8 cellular contexts compared by ENCODE assay signal in the genomic region with DNA sequence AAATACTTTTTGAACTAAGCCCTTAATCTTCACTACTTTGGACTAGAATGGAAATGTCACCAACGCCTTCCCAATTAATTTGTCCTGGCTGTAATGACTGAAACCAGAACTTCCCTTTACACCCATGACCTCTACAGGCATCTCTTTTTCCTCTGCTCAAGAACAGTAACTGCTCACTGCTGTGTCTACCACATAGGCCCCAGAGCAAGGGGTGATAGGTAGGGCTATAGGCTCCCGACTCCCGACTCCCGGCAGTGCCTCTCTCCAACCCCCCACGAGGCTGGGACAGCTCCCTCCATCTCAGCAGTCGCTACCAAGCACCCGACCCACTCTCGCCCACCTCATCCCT.
DNase-seq lines count a peak whose midpoint lies in the region; ATAC-seq and TF ChIP-seq lines count a peak whose summit lies in the region.

No MANE protein-coding gene starts in this region.

- peak overlapping the region; percentile 77 for H3K9ac ChIP-seq in NT2/D1 (ENCODE audit: insufficient read length, low read depth)
- H3K9ac ChIP-seq in endocrine pancreas (ENCODE audit: control insufficient read depth, insufficient read depth, low read length) = peak overlapping the region; percentile 70

- H3K27ac ChIP-seq in HEK293 (ENCODE audit: extremely low read depth, low read depth, low read length) = peak overlapping the region; percentile 65

- CTCF ChIA-PET in HEK293 (lab: Yijun Ruan, JAX) = interaction anchor here (0.6 kb wide), 1 partner anchor 30 kb away, joined by 4 read pairs; no protein-coding TSS in a partner anchor

- no peak for TF ChIP-seq CTCF in HEK293 (tag by site-specific recombination; IDR thresholded peaks at IDR 0.05)

- ATAC-seq in GM18520 (IDR thresholded peaks at IDR 0.05; ENCODE audit: unreplicated experiment) = peak; percentile 21

- H3K36me3 ChIP-seq in HEK293 (ENCODE audit: control insufficient read depth in 2 of 2, insufficient read depth in 1 of 2, low read length in 2 of 2) (no peaks in the 10 kb centered on the region), NT2/D1 (ENCODE audit: insufficient read depth, insufficient read length, low read length) (no peaks in the 10 kb centered on the region), endocrine pancreas (ENCODE audit: control insufficient read depth, insufficient read depth, low read length) (no peaks in the 10 kb centered on the region), neuron (ENCODE audit: insufficient read depth, low read length) (no peaks in the 10 kb centered on the region)

- H3K4me1 ChIP-seq in HEK293 (ENCODE audit: control insufficient read depth, insufficient read depth, low read length) (no peaks in the 10 kb centered on the region), NT2/D1 (ENCODE audit: insufficient read depth, insufficient read length) (no peaks in the 10 kb centered on the region), endocrine pancreas (ENCODE audit: control insufficient read depth, insufficient read depth, low read length) (peaks cover 10% of the 10 kb centered on the region), neuron (ENCODE audit: insufficient read depth, low read length) (no peaks in the 10 kb centered on the region)

- no peak for DNase-seq in NT2/D1 (ENCODE audit: low read depth, low spot score)
- no peak for DNase-seq in iPS-NIHi7 (ENCODE audit: extremely low spot score)
- DNase-seq in superior temporal gyrus (ENCODE audit: extremely low spot score) = no peak
- no peak for DNase-seq in NCI-H510A treated with DMSO at 0.1 percent for 48 hours (lab: John Stamatoyannopoulos, UW)

- peaks cover 3% of the 10 kb centered on the region for H3K27me3 ChIP-seq in NT2/D1 (ENCODE audit: insufficient read depth, insufficient read length)
- no peaks in the 10 kb centered on the region for H3K27me3 ChIP-seq in endocrine pancreas (ENCODE audit: control insufficient read depth, insufficient read depth, low read length)
- H3K27me3 ChIP-seq in neuron (ENCODE audit: insufficient read depth, low read length) = no peaks in the 10 kb centered on the region

- POLR2A ChIA-PET in HEK293 (lab: Yijun Ruan, JAX) = no interaction called here

- H2AFZ ChIP-seq in neuron (ENCODE audit: low read depth, low read length) = no peak overlapping the region

- H3K9me3 ChIP-seq in HEK293 (ENCODE audit: control insufficient read depth, insufficient read depth, low read depth, low read length) (no peaks in the 10 kb centered on the region), NT2/D1 (ENCODE audit: insufficient read depth, low read length) (no peaks in the 10 kb centered on the region), endocrine pancreas (ENCODE audit: control insufficient read depth, low read length) (no peaks in the 10 kb centered on the region), neuron (ENCODE audit: low read length) (no peaks in the 10 kb centered on the region)

- H3K4me3 ChIP-seq in HEK293 (ENCODE audit: low read depth, low read length) (peak overlapping the region; percentile 61), NT2/D1 (ENCODE audit: insufficient read length, low read depth) (peak overlapping the region; percentile 66), endocrine pancreas (ENCODE audit: control insufficient read depth, insufficient read depth, low read length) (peak overlapping the region; percentile 61), neuron (ENCODE audit: low read length) (peak overlapping the region; percentile 56)

TF ChIP-seq in HEK293, 187 proteins besides CTCF, POLR2A, EP300 and RAD21 (continues in another document):
- TF ChIP-seq GFI1B (tag by site-specific recombination; IDR thresholded peaks at IDR 0.05) = no peak
- TF ChIP-seq, protein P1, sequence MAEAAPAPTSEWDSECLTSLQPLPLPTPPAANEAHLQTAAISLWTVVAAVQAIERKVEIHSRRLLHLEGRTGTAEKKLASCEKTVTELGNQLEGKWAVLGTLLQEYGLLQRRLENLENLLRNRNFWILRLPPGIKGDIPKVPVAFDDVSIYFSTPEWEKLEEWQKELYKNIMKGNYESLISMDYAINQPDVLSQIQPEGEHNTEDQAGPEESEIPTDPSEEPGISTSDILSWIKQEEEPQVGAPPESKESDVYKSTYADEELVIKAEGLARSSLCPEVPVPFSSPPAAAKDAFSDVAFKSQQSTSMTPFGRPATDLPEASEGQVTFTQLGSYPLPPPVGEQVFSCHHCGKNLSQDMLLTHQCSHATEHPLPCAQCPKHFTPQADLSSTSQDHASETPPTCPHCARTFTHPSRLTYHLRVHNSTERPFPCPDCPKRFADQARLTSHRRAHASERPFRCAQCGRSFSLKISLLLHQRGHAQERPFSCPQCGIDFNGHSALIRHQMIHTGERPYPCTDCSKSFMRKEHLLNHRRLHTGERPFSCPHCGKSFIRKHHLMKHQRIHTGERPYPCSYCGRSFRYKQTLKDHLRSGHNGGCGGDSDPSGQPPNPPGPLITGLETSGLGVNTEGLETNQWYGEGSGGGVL (tag by site-specific recombination; IDR thresholded peaks at IDR 0.05) = peak; percentile 82
- TF ChIP-seq, protein P2, sequence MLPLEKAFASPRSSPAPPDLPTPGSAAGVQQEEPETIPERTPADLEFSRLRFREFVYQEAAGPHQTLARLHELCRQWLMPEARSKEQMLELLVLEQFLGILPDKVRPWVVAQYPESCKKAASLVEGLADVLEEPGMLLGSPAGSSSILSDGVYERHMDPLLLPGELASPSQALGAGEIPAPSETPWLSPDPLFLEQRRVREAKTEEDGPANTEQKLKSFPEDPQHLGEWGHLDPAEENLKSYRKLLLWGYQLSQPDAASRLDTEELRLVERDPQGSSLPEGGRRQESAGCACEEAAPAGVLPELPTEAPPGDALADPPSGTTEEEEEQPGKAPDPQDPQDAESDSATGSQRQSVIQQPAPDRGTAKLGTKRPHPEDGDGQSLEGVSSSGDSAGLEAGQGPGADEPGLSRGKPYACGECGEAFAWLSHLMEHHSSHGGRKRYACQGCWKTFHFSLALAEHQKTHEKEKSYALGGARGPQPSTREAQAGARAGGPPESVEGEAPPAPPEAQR (tag by site-specific recombination; IDR thresholded peaks at IDR 0.05) = no peak
- TF ChIP-seq IKZF3 (tag by site-specific recombination; IDR thresholded peaks at IDR 0.05) = peak; percentile 27
- TF ChIP-seq, protein P3, sequence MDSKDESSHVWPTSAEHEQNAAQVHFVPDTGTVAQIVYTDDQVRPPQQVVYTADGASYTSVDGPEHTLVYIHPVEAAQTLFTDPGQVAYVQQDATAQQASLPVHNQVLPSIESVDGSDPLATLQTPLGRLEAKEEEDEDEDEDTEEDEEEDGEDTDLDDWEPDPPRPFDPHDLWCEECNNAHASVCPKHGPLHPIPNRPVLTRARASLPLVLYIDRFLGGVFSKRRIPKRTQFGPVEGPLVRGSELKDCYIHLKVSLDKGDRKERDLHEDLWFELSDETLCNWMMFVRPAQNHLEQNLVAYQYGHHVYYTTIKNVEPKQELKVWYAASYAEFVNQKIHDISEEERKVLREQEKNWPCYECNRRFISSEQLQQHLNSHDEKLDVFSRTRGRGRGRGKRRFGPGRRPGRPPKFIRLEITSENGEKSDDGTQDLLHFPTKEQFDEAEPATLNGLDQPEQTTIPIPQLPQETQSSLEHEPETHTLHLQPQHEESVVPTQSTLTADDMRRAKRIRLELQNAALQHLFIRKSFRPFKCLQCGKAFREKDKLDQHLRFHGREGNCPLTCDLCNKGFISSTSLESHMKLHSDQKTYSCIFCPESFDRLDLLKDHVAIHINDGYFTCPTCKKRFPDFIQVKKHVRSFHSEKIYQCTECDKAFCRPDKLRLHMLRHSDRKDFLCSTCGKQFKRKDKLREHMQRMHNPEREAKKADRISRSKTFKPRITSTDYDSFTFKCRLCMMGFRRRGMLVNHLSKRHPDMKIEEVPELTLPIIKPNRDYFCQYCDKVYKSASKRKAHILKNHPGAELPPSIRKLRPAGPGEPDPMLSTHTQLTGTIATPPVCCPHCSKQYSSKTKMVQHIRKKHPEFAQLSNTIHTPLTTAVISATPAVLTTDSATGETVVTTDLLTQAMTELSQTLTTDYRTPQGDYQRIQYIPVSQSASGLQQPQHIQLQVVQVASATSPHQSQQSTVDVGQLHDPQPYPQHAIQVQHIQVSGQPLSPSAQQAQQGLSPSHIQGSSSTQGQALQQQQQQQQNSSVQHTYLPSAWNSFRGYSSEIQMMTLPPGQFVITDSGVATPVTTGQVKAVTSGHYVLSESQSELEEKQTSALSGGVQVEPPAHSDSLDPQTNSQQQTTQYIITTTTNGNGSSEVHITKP (tag by site-specific recombination; IDR thresholded peaks at IDR 0.05) = no peak; the same call in 1 of the 2 replicates
- no peak; the same call in 1 of the 2 replicates for TF ChIP-seq ZNF600 (tag by site-specific recombination; IDR thresholded peaks at IDR 0.05)
- TF ChIP-seq SP3 (tag by site-specific recombination; IDR thresholded peaks at IDR 0.05) = no peak
- peak; percentile 71 for TF ChIP-seq GLI4 (tag by site-specific recombination; IDR thresholded peaks at IDR 0.05)
- no peak for TF ChIP-seq ZBTB20 (tag by site-specific recombination; IDR thresholded peaks at IDR 0.05)
- no peak for TF ChIP-seq KLF1 (tag by site-specific recombination; IDR thresholded peaks at IDR 0.05)
- no peak for TF ChIP-seq ZNF660 (tag by site-specific recombination; IDR thresholded peaks at IDR 0.05)
- no peak for TF ChIP-seq ZNF670 (tag by site-specific recombination; IDR thresholded peaks at IDR 0.05; ENCODE audit: low read depth)
- TF ChIP-seq EGR2 (tag by site-specific recombination; IDR thresholded peaks at IDR 0.05; ENCODE audit: low read depth) = no peak; the same call in 1 of the 2 replicates
- TF ChIP-seq ZNF248 (tag by site-specific recombination; IDR thresholded peaks at IDR 0.05) = no peak
- 0 out of 2 replicates have a peak, but pooled peaks have one; percentile 52 for TF ChIP-seq ZNF335 (tag by site-specific recombination; conservative IDR thresholded peaks at IDR 0.05)
- no peak for TF ChIP-seq ZNF768 (tag by site-specific recombination; IDR thresholded peaks at IDR 0.05)
- no peak for TF ChIP-seq ZNF510 (tag by site-specific recombination; IDR thresholded peaks at IDR 0.05; ENCODE audit: insufficient replicate concordance)
- no peak for TF ChIP-seq ZNF529 (tag by site-specific recombination; IDR thresholded peaks at IDR 0.05; ENCODE audit: insufficient replicate concordance)
- no peak for TF ChIP-seq ZNF571 (tag by site-specific recombination; IDR thresholded peaks at IDR 0.05)
- TF ChIP-seq, protein P4, sequence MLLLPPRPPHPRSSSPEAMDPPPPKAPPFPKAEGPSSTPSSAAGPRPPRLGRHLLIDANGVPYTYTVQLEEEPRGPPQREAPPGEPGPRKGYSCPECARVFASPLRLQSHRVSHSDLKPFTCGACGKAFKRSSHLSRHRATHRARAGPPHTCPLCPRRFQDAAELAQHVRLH (tag by site-specific recombination; IDR thresholded peaks at IDR 0.05) = no peak
